Comparison of ENCODE assay signal across 8 cellular contexts in the genomic region with DNA sequence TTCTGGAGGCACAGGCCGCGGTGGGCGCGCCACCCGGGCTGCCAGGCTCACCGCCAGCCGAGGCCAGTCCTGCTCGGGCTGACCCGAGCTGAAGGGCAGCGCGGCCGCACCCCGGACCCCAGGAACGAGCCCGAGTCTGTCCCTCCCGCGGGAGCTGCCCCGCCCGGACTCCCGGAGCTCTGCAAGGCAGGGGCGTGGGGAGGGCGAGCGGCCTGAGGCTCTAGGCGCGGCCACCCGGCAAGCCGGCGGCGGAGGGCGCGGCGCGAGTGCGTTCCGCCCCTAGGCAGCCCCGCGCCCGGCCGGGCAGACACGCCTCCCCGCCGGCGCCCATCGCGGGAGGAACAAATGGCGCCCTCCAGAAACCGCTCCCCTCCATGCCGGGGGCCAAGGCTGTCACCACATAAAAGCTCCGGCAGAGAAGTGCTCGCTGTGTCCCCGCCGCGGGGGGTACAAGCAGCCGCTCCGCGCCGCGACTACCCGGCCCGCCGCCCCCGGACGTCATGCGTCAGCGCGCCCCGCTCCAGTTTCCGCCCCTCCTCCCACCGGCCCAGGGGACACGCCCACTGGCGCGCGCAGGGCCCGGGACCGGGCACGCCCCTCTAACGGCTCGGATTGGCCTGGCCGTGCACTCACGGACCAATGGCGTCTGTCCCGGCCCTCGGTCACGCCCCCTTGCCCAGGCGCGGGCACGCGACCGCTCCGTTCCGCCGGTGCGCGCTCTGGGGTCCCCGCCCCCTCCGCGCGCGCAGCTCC. TPM values are rescaled to one million over a fixed set of nuclear protein-coding genes. Genes with fewer than 3 reads are reported as not detected.
DNase-seq lines count a peak whose midpoint lies in the region; ATAC-seq and TF ChIP-seq lines count a peak whose summit lies in the region.

No MANE protein-coding gene starts in this region.

- peak overlapping the region; percentile 67 for H3K27ac Mint-ChIP-seq in activated naive CD8-positive, alpha-beta T cell treated with anti-CD3 and anti-CD28 coated beads for 36 hours
- no peak overlapping the region for H3K27ac Mint-ChIP-seq in glutamatergic neuron (ENCODE audit: unreplicated experiment)

- H3K4me3 ChIP-seq in NB4 (ENCODE audit: low read depth, low read length): peak overlapping the region; percentile 69

- H3K4me3 Mint-ChIP-seq in activated naive CD8-positive, alpha-beta T cell treated with anti-CD3 and anti-CD28 coated beads for 36 hours: peak overlapping the region; percentile 68
- H3K4me3 Mint-ChIP-seq in glutamatergic neuron (ENCODE audit: unreplicated experiment): no peak overlapping the region

- peaks cover 5% of the 10 kb centered on the region for H3K9me3 Mint-ChIP-seq in activated naive CD8-positive, alpha-beta T cell treated with anti-CD3 and anti-CD28 coated beads for 36 hours
- peaks cover 21% of the 10 kb centered on the region for H3K9me3 Mint-ChIP-seq in glutamatergic neuron (ENCODE audit: unreplicated experiment)

- TF ChIP-seq CTCF in GM10266 (IDR thresholded peaks at IDR 0.05; ENCODE audit: control insufficient read depth, insufficient read depth, low read depth, missing control alignments): no peak
- TF ChIP-seq CTCF in NB4 (IDR thresholded peaks at IDR 0.05; ENCODE audit: low read depth, low read length): no peak
- TF ChIP-seq CTCF in glutamatergic neuron (IDR thresholded peaks at IDR 0.05; ENCODE audit: partially characterized antibody, unreplicated experiment): no peak
- TF ChIP-seq CTCF in omental fat pad (IDR thresholded peaks at IDR 0.05): no peak

- ATAC-seq in HG02588 (IDR thresholded peaks at IDR 0.05; ENCODE audit: unreplicated experiment) (peak; percentile 62), omental fat pad (ENCODE audit: low FRiP score) (peak; percentile 94)

- H3K36me3 Mint-ChIP-seq in activated naive CD8-positive, alpha-beta T cell treated with anti-CD3 and anti-CD28 coated beads for 36 hours: peaks cover 16% of the 10 kb centered on the region
- no peaks in the 10 kb centered on the region for H3K36me3 Mint-ChIP-seq in glutamatergic neuron (ENCODE audit: unreplicated experiment)

- H3K27ac ChIP-seq in temporal lobe (ENCODE audit: low read depth, low read length): peak overlapping the region; percentile 94

- peak; percentile 66 for TF ChIP-seq POLR2A in NB4 (IDR thresholded peaks at IDR 0.05; ENCODE audit: extremely low read depth, insufficient read length)

- H3K27me3 Mint-ChIP-seq in activated naive CD8-positive, alpha-beta T cell treated with anti-CD3 and anti-CD28 coated beads for 36 hours: no peaks in the 10 kb centered on the region
- peaks cover 27% of the 10 kb centered on the region for H3K27me3 Mint-ChIP-seq in glutamatergic neuron (ENCODE audit: unreplicated experiment)

- H3K4me1 Mint-ChIP-seq in activated naive CD8-positive, alpha-beta T cell treated with anti-CD3 and anti-CD28 coated beads for 36 hours: peaks cover 50% of the 10 kb centered on the region
- H3K4me1 Mint-ChIP-seq in glutamatergic neuron (ENCODE audit: low read depth, unreplicated experiment): peaks cover 41% of the 10 kb centered on the region

- DNase-seq in GM10266 (ENCODE audit: extremely low spot score): peak; percentile 100
- DNase-seq in NB4 (ENCODE audit: low read depth): peak; percentile 98
- peak; percentile 91 for DNase-seq in SKM-1 (lab: John Stamatoyannopoulos, UW; ENCODE audit: unreplicated experiment)
- DNase-seq in activated naive CD8-positive, alpha-beta T cell treated with anti-CD3 and anti-CD28 coated beads for 36 hours: peak; percentile 100
- peak; percentile 100 for DNase-seq in glutamatergic neuron
- DNase-seq in omental fat pad (ENCODE audit: low spot score): peak; percentile 89

RNA-seq across cellular contexts. Expression of gene KLF13, which starts 0.5 kb away (rescaled TPM):
- total RNA-seq in activated naive CD8-positive, alpha-beta T cell treated with anti-CD3 and anti-CD28 coated beads for 36 hours: 100 to 1,000 TPM; 110 to 111 TPM
- total RNA-seq in glutamatergic neuron (ENCODE audit: unreplicated experiment): 141 TPM
- total RNA-seq in omental fat pad: 10 to 100 TPM; 49.7 to 67.5 (median 62.3) TPM
- 27.8 TPM for total RNA-seq in temporal lobe

Comparison
In these comparisons a context has a peak if more than half of its experiments do, and no peak if none do; other contexts are left out.
1. Peak in every context shown above with its lines: DNase-seq, ATAC-seq, H3K4me3 ChIP-seq and H3K27ac ChIP-seq.